14 cellular contexts compared by ENCODE assay signal in the genomic region with DNA sequence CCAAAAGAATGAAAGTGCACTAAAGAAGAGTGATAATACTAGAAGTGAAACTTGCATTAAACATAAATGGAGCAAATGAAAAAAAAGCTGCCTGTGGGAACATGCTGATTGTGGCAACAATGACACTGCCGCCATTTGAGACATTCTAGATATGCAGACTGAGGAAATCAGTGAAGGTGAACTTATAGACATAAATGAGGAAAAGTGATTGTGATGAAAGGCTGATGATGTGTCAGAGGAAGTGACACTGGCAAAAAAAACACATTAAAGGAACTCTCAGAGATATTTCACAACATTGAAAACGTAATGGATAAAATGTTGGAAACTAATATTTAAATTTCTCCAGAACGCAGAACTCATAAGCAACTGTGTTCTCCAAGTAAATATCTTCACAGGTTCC. TPM values are rescaled to one million over a fixed set of nuclear protein-coding genes. Genes with fewer than 3 reads are reported as not detected.
DNase-seq lines count a peak whose midpoint lies in the region; ATAC-seq and TF ChIP-seq lines count a peak whose summit lies in the region.
"Had no signal": no experiment of that assay in that cellular context is flagged by ENCODE, and none has a peak within 500 bp of the region (broad histone marks: within the 10 kb centered on the region; RNA-seq: fewer than 3 reads in every experiment).

No MANE protein-coding gene starts in this region.

- H3K4me2 ChIP-seq in BLaER1 (peak overlapping the region; percentile 90), HCT116 (ENCODE audit: low read length) (peak overlapping the region; percentile 93), PC-3 (ENCODE audit: low read length) (peak overlapping the region; percentile 86)

- POLR2A ChIA-PET in HCT116 (lab: Charles Lee) (no interaction called here), PC-3 (lab: Charles Lee; ENCODE audit: unreplicated experiment) (no interaction called here)

- DNase-seq in HCT116 (ENCODE audit: low read depth, low spot score): no peak
- DNase-seq in PC-3: peak; percentile 7
- no peak for DNase-seq in glutamatergic neuron
- no peak for DNase-seq in mucosa of descending colon
- DNase-seq in NCI-H1105 (lab: John Stamatoyannopoulos, UW): no peak
- no peak for DNase-seq in nephron progenitor cell
- no peak for DNase-seq in tibial artery
- DNase-seq: activated T-cell treated with anti-CD3 and anti-CD28 coated beads for 4 hours; aorta; NCI-H1436; NCI-H748 treated with DMSO at 0.1 percent for 48 hours; stimulated activated CD8-positive, alpha-beta memory T cell treated with anti-CD3 and anti-CD28 coated beads, Interleukin-4, amount 100 ng/mL, for 48 hours had no signal

- H3K9ac ChIP-seq in BLaER1: no peak overlapping the region
- peak overlapping the region; percentile 78; the same call in 1 of the 2 replicates for H3K9ac ChIP-seq in HCT116 (ENCODE audit: low read length)
- H3K9ac ChIP-seq in PC-3 (ENCODE audit: low read length): no peak overlapping the region

- H4K20me1 ChIP-seq in BLaER1: no peaks in the 10 kb centered on the region
- no peaks in the 10 kb centered on the region for H4K20me1 ChIP-seq in HCT116 (ENCODE audit: insufficient read depth)
- H4K20me1 ChIP-seq in PC-3 (ENCODE audit: low read length): peaks cover 6% of the 10 kb centered on the region; the same call in 1 of the 2 replicates

- CTCF ChIA-PET in HCT116 (lab: Charles Lee): no interaction called here
- CTCF ChIA-PET in PC-3 (lab: Charles Lee): no interaction called here

- no peak for TF ChIP-seq POLR2A in HCT116 (IDR thresholded peaks at IDR 0.05; ENCODE audit: borderline replicate concordance, extremely low read depth, insufficient read depth, insufficient read length)

- RAD21 ChIA-PET in HCT116 (lab: Charles Lee; ENCODE audit: low non-redundant PET in 1 of 2, low total read pairs in 2 of 2, uncharacterized antibody in 2 of 2, unreplicated experiment in 2 of 2): no interaction called here

- no peaks in the 10 kb centered on the region for H3K27me3 ChIP-seq in BLaER1
- H3K27me3 ChIP-seq in HCT116 (ENCODE audit: insufficient read depth, low read length): no peaks in the 10 kb centered on the region
- H3K27me3 ChIP-seq in PC-3 (ENCODE audit: low read length): no peaks in the 10 kb centered on the region
- H3K27me3 ChIP-seq in tibial artery: no peaks in the 10 kb centered on the region

- H2AFZ ChIP-seq in HCT116 (ENCODE audit: low read depth, low read length, poor library complexity, severe bottlenecking) (no peak overlapping the region), PC-3 (ENCODE audit: low read length) (no peak overlapping the region)

- H3K36me3 Mint-ChIP-seq in glutamatergic neuron (ENCODE audit: unreplicated experiment): no peaks in the 10 kb centered on the region
- H3K36me3 Mint-ChIP-seq in nephron progenitor cell (ENCODE audit: low read depth): peaks cover 54% of the 10 kb centered on the region

- H3K4me1 ChIP-seq in BLaER1 (peaks cover 23% of the 10 kb centered on the region), HCT116 (ENCODE audit: control insufficient read depth in 1 of 2, insufficient read depth in 2 of 2, low read length in 2 of 2) (peaks cover 8 to 13% of the 10 kb centered on the region in 2 experiments; a peak in 2 of 4 replicates), PC-3 (ENCODE audit: insufficient read depth, low read length) (peaks cover 12% of the 10 kb centered on the region; the same call in 1 of the 2 replicates), mucosa of descending colon (ENCODE audit: low read depth) (peaks cover 16% of the 10 kb centered on the region), tibial artery (peaks cover 0 to 20% (median 4%) of the 10 kb centered on the region in 4 donors)

- TF ChIP-seq RAD21 in HCT116 (IDR thresholded peaks at IDR 0.05; ENCODE audit: low read depth): no peak

- BruUV-seq in HCT116 (replicated peaks; lab: Mats Ljungman, UMichigan): TSS peak; percentile 54
- BruUV-seq in PC-3 (replicated peaks; lab: Mats Ljungman, UMichigan): no TSS peak

- intact Hi-C loops in HCT116 (cut with micrococcal nuclease): no loop called here
- intact Hi-C loops in PC-3 (cut with micrococcal nuclease): loop anchor here (2.0 kb wide), 1 partner anchor 387 kb away; no protein-coding TSS in a partner anchor
- intact Hi-C loops in mucosa of descending colon (cut with DNase I, micrococcal nuclease): no loop called here
- intact Hi-C loops in tibial artery (cut with DNase I; ENCODE audit: low total_unique reads): loop anchor here (10.0 kb wide), 2 partner anchors 221 to 391 kb away; a partner anchor contains a TSS

- H3K27ac Mint-ChIP-seq in glutamatergic neuron (ENCODE audit: unreplicated experiment) (no peak overlapping the region), nephron progenitor cell (no peak overlapping the region)

- peaks cover 21% of the 10 kb centered on the region for H3K36me3 ChIP-seq in BLaER1
- H3K36me3 ChIP-seq in HCT116 (ENCODE audit: control insufficient read depth in 1 of 2, insufficient read depth in 2 of 2, low read length in 2 of 2): no peaks in the 10 kb centered on the region
- H3K36me3 ChIP-seq in PC-3 (ENCODE audit: low read depth, low read length): no peaks in the 10 kb centered on the region
- no peaks in the 10 kb centered on the region for H3K36me3 ChIP-seq in mucosa of descending colon (ENCODE audit: low read depth)
- H3K36me3 ChIP-seq in tibial artery: no peaks in the 10 kb centered on the region

- no peaks in the 10 kb centered on the region for H3F3A ChIP-seq in PC-3 (ENCODE audit: low read length, unreplicated experiment)

- H3K79me2 ChIP-seq in HCT116 (ENCODE audit: insufficient read depth, low read length) (peaks cover 90% of the 10 kb centered on the region), PC-3 (ENCODE audit: low read length) (peaks cover 85% of the 10 kb centered on the region)

- H3K27ac ChIP-seq in BLaER1 (no peak overlapping the region), HCT116 (ENCODE audit: low read depth, low read length) (no peak overlapping the region), PC-3 (ENCODE audit: low read length) (no peak overlapping the region), tibial artery (no peak overlapping the region)

- TF ChIP-seq CTCF in HCT116 (IDR thresholded peaks at IDR 0.05 in 2 of 3, conservative IDR thresholded peaks at IDR 0.05 in 1 of 3; ENCODE audit: borderline replicate concordance in 1 of 3, insufficient read depth in 1 of 3, low read depth in 2 of 3, low read length in 2 of 3): no peak
- no peak for TF ChIP-seq CTCF in PC-3 (conservative IDR thresholded peaks at IDR 0.05; ENCODE audit: low read depth, low read length)
- no peak for TF ChIP-seq CTCF in glutamatergic neuron (IDR thresholded peaks at IDR 0.05; ENCODE audit: partially characterized antibody, unreplicated experiment)
- TF ChIP-seq CTCF in mucosa of descending colon (IDR thresholded peaks at IDR 0.05): no peak
- TF ChIP-seq CTCF in nephron progenitor cell (IDR thresholded peaks at IDR 0.05): no peak
- no peak for TF ChIP-seq CTCF in tibial artery (IDR thresholded peaks at IDR 0.05)

- H3K9me3 ChIP-seq in BLaER1: peaks cover 8% of the 10 kb centered on the region
- no peaks in the 10 kb centered on the region for H3K9me3 ChIP-seq in HCT116 (ENCODE audit: control insufficient read depth in 1 of 2, insufficient read depth in 1 of 2, low read depth in 1 of 2, low read length in 2 of 2)
- H3K9me3 ChIP-seq in PC-3 (ENCODE audit: low read length): no peaks in the 10 kb centered on the region
- no peaks in the 10 kb centered on the region for H3K9me3 ChIP-seq in mucosa of descending colon
- no peaks in the 10 kb centered on the region for H3K9me3 ChIP-seq in tibial artery

- H3K4me1 Mint-ChIP-seq in glutamatergic neuron (ENCODE audit: low read depth, unreplicated experiment) (peaks cover 3% of the 10 kb centered on the region), nephron progenitor cell (peaks cover 7% of the 10 kb centered on the region)

- H3K4me3 Mint-ChIP-seq in glutamatergic neuron (ENCODE audit: unreplicated experiment): peak overlapping the region; percentile 62
- no peak overlapping the region for H3K4me3 Mint-ChIP-seq in nephron progenitor cell

- ATAC-seq in HCT116 (no peak), PC-3 (no peak), mucosa of descending colon (no peak)
- ATAC-seq: naive thymus-derived CD4-positive, alpha-beta T cell had no signal

- H3K9me2 ChIP-seq in HCT116 (ENCODE audit: insufficient read depth) (no peaks in the 10 kb centered on the region), PC-3 (replicated peaks; ENCODE audit: low read length) (no peaks in the 10 kb centered on the region)

- peaks cover under 1% of the 10 kb centered on the region for H3K9me3 Mint-ChIP-seq in glutamatergic neuron (ENCODE audit: unreplicated experiment)
- peaks cover 54% of the 10 kb centered on the region for H3K9me3 Mint-ChIP-seq in nephron progenitor cell
- H3K9me3 Mint-ChIP-seq: naive thymus-derived CD4-positive, alpha-beta T cell had no signal

- peak overlapping the region; percentile 80 for H3K4me3 ChIP-seq in BLaER1
- H3K4me3 ChIP-seq in HCT116 (replicated peaks in 1 of 2; ENCODE audit: low read depth in 1 of 2, low read length in 2 of 2): peak overlapping the region; percentile 85 to 87
- peak overlapping the region; percentile 78 for H3K4me3 ChIP-seq in PC-3 (ENCODE audit: low read length)
- H3K4me3 ChIP-seq in mucosa of descending colon: no peak overlapping the region
- no peak overlapping the region for H3K4me3 ChIP-seq in tibial artery

- H3K27me3 Mint-ChIP-seq in glutamatergic neuron (ENCODE audit: unreplicated experiment): no peaks in the 10 kb centered on the region
- H3K27me3 Mint-ChIP-seq in nephron progenitor cell (ENCODE audit: low read depth, poor library complexity): no peaks in the 10 kb centered on the region
- H3K27me3 Mint-ChIP-seq: naive thymus-derived CD4-positive, alpha-beta T cell had no signal

RNA-seq across cellular contexts. Expression of a gene that starts 1.2 kb away (rescaled TPM):
- 15.1 TPM for total RNA-seq in HCT116 (2021; ENCODE audit: unreplicated experiment)
- polyA plus RNA-seq in HCT116 (2012): 4.9 and 6.7 TPM in 2 replicates
- total RNA-seq in PC-3 (2014; rRNA removed): 2.1 and 2.6 TPM in 2 replicates
- total RNA-seq in glutamatergic neuron (ENCODE audit: unreplicated experiment): 17.6 TPM
- 1 to 10 TPM; 8.2 to 9.1 (median 8.8) TPM for total RNA-seq in mucosa of descending colon

RNA-seq across cellular contexts. Expression of a gene that starts 1.4 kb away (rescaled TPM):
- total RNA-seq in HCT116 (2021; ENCODE audit: unreplicated experiment): 36.9 TPM
- polyA plus RNA-seq in HCT116 (2012): 25.4 and 27.6 TPM in 2 replicates
- 39.3 and 41.9 TPM in 2 replicates for total RNA-seq in PC-3 (2014; rRNA removed)
- total RNA-seq in glutamatergic neuron (ENCODE audit: unreplicated experiment): 14.2 TPM
- 10 to 100 TPM; 12.8 to 29.9 (median 19.5) TPM for total RNA-seq in mucosa of descending colon

Comparison
In these comparisons a context has a peak if more than half of its experiments do, and no peak if none do; other contexts are left out.
1. H3K4me3 ChIP-seq: peak in BLaER1 (single experiment), HCT116 (2 of 2) and PC-3 (single experiment); none in mucosa of descending colon (single experiment) and tibial artery (0 of 2).
2. intact Hi-C loops: an anchor here in PC-3 (2.0 kb wide) and tibial artery (10.0 kb wide); none called in HCT116 and mucosa of descending colon.
3. Peak in every context shown above with its lines, with median percentiles within 50 percentile points of each other: H3K4me2 ChIP-seq.